Comparison of ENCODE assay signal across 2 cellular contexts in the genomic region with DNA sequence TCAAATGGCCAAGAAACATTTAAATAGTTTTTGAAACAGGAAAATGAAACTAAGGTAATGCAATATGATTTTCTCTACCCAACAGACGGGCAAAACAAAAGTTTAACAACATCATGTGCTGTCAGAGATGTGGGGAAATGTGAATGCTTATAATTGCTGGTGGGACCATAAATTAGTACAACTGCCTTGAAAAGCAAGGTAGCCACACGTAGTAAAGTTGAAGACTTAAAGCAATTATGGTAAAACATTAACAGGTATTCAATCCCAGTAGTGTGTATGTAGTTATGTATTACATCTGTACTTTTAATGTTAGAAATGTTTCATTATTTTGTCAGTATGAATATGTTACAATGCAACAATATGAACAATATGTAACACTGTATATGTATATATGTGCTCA.
TF ChIP-seq lines count a peak whose summit lies in the region.

No MANE protein-coding gene starts in this region.

TF ChIP-seq in A549, 52 proteins besides CTCF, POLR2A, EP300 and RAD21:
- TF ChIP-seq, protein P1, sequence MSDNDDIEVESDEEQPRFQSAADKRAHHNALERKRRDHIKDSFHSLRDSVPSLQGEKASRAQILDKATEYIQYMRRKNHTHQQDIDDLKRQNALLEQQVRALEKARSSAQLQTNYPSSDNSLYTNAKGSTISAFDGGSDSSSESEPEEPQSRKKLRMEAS (IDR thresholded peaks at IDR 0.05), result no peak
- TF ChIP-seq ESRRA (IDR thresholded peaks at IDR 0.05; ENCODE audit: borderline replicate concordance, low read length), result no peak
- TF ChIP-seq NR3C1 (IDR thresholded peaks at IDR 0.05), result no peak
- no peak for TF ChIP-seq TP53 (CRISPR knock-in tag; IDR thresholded peaks at IDR 0.05)
- no peak for TF ChIP-seq HOXB5 (CRISPR knock-in tag; IDR thresholded peaks at IDR 0.05)
- TF ChIP-seq SMC3 (IDR thresholded peaks at IDR 0.05), result no peak
- no peak for TF ChIP-seq FOSL2 (IDR thresholded peaks at IDR 0.05)
- TF ChIP-seq FOSL2 (CRISPR knock-in tag; IDR thresholded peaks at IDR 0.05), result no peak
- TF ChIP-seq TFCP2L1 (CRISPR knock-in tag; IDR thresholded peaks at IDR 0.05), result no peak
- TF ChIP-seq EHMT2 (IDR thresholded peaks at IDR 0.05; ENCODE audit: low read depth), result no peak
- no peak for TF ChIP-seq CBX8 (IDR thresholded peaks at IDR 0.05)
- TF ChIP-seq, protein P2, sequence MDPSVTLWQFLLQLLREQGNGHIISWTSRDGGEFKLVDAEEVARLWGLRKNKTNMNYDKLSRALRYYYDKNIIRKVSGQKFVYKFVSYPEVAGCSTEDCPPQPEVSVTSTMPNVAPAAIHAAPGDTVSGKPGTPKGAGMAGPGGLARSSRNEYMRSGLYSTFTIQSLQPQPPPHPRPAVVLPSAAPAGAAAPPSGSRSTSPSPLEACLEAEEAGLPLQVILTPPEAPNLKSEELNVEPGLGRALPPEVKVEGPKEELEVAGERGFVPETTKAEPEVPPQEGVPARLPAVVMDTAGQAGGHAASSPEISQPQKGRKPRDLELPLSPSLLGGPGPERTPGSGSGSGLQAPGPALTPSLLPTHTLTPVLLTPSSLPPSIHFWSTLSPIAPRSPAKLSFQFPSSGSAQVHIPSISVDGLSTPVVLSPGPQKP (IDR thresholded peaks at IDR 0.05; ENCODE audit: low read depth, low read length), result no peak

TF ChIP-seq in K562, 482 proteins besides CTCF, POLR2A, EP300 and RAD21:
- TF ChIP-seq TAL1 (IDR thresholded peaks at IDR 0.05), result no peak
- peak; percentile 62 for TF ChIP-seq RBM25 (IDR thresholded peaks at IDR 0.05; ENCODE audit: low read depth, low read length, severe bottlenecking)
